ENCODE assay signal across 17 cellular contexts in the genomic region with DNA sequence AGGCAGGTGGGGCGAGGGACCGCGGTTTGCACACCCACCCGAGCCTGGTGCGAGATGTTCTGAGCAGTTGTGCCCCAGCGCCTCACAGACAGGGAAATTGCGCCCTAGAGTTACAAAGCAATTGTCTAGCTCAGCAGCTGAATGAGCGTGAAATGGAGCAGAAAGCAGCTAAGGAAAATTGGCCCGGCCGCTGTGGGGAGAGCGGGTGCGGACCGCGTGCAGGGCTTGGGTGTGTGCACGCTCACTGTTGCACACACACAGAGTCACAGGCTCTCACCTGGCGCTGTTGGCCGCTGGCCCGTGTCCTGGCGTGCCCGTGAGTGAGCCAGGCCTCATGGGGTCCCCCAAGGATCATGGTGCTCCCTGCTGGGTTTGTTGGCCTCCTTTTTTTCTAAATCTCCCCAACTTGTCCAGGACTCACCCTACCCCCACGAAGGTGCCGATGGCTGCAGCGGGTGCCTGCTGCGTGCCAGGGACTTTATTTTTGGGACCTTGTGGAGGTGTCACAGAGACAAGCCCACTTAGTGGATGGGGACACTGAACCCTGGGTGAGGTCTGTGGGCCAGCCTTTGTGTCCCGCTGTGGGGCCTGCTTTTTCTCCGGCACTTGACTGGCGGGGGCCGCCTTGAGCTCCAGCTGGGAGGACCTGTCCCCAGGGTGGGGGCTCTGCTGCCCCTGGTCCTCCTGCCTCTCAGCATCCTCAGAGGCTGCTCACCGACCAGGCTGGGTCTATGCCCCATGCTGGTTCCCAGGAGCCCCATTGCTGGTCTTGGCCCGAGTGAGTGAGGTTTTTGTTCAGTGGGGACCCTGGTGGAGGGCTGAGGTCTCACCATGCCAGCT. TPM values are rescaled to one million over a fixed set of nuclear protein-coding genes. Genes with fewer than 3 reads are reported as not detected.
A peak's percentile ranks its signal among the peaks of the same experiment; 100 is the strongest.
DNase-seq lines count a peak whose midpoint lies in the region; ATAC-seq and TF ChIP-seq lines count a peak whose summit lies in the region.
"Had no signal": no experiment of that assay in that cellular context is flagged by ENCODE, and none has a peak within 500 bp of the region (broad histone marks: within the 10 kb centered on the region; RNA-seq: fewer than 3 reads in every experiment).

No MANE protein-coding gene starts in this region.

- peak overlapping the region; percentile 95 for H3K4me2 ChIP-seq in BLaER1
- no peak overlapping the region for H3K4me2 ChIP-seq in osteoblast (ENCODE audit: insufficient read depth, low read length)

- peaks cover 96% of the 10 kb centered on the region for H3K79me2 ChIP-seq in osteoblast (ENCODE audit: insufficient read depth, low read length)

- H3K9ac ChIP-seq in BLaER1, result peak overlapping the region; percentile 49
- peak overlapping the region; percentile 18 for H3K9ac ChIP-seq in NT2/D1 (ENCODE audit: insufficient read length, low read depth)

- no peak for ATAC-seq in activated naive CD4-positive, alpha-beta T cell treated with anti-CD3 and anti-CD28 coated beads, Interleukin-2, amount 50 U/mL, for 72 hours
- ATAC-seq in HG03432 (IDR thresholded peaks at IDR 0.05; ENCODE audit: unreplicated experiment), result no peak
- ATAC-seq: stimulated activated naive CD8-positive, alpha-beta T cell treated with anti-CD3 and anti-CD28 coated beads, Interleukin-15, Interleukin-2, amounts not matched to agents 100 U/mL and 50 U/mL, for 24 hours had no signal

- H3K9me3 ChIP-seq in BLaER1 (no peaks in the 10 kb centered on the region), NT2/D1 (ENCODE audit: insufficient read depth, low read length) (no peaks in the 10 kb centered on the region), left ventricle myocardium inferior (replicated peaks) (no peaks in the 10 kb centered on the region), osteoblast (ENCODE audit: low read depth, low read length) (no peaks in the 10 kb centered on the region)
- H3K9me3 ChIP-seq: breast epithelium had no signal

- no peaks in the 10 kb centered on the region for H3K36me3 Mint-ChIP-seq in activated naive CD4-positive, alpha-beta T cell treated with anti-CD3 and anti-CD28 coated beads, Interleukin-2, amount 50 U/mL, for 72 hours
- H3K36me3 Mint-ChIP-seq: CD8-positive, alpha-beta memory T cell had no signal

- H3K4me1 ChIP-seq in BLaER1 (peaks cover 88% of the 10 kb centered on the region), NT2/D1 (ENCODE audit: insufficient read depth, insufficient read length) (peaks cover 45% of the 10 kb centered on the region), left ventricle myocardium inferior (peaks cover 96% of the 10 kb centered on the region), osteoblast (ENCODE audit: insufficient read depth, low read length) (peaks cover 30% of the 10 kb centered on the region)

- intact Hi-C loops in left ventricle myocardium inferior (cut with micrococcal nuclease), result no loop called here

- no peak for TF ChIP-seq CTCF in left ventricle myocardium inferior (IDR thresholded peaks at IDR 0.05; ENCODE audit: borderline replicate concordance)
- TF ChIP-seq CTCF in osteoblast (IDR thresholded peaks at IDR 0.05; ENCODE audit: extremely low read depth, low read depth, low read length), result no peak

- H4K20me1 ChIP-seq in BLaER1 (peaks cover 96% of the 10 kb centered on the region), osteoblast (ENCODE audit: insufficient read depth, low read length) (peaks cover 94% of the 10 kb centered on the region)

- H3K9me3 Mint-ChIP-seq in activated naive CD4-positive, alpha-beta T cell treated with anti-CD3 and anti-CD28 coated beads, Interleukin-2, amount 50 U/mL, for 72 hours, result no peaks in the 10 kb centered on the region
- H3K9me3 Mint-ChIP-seq: CD8-positive, alpha-beta memory T cell had no signal

- no peaks in the 10 kb centered on the region for H3K27me3 ChIP-seq in BLaER1
- H3K27me3 ChIP-seq in NT2/D1 (ENCODE audit: insufficient read depth, insufficient read length), result no peaks in the 10 kb centered on the region
- H3K27me3 ChIP-seq in left ventricle myocardium inferior (ENCODE audit: low read depth), result no peaks in the 10 kb centered on the region
- no peaks in the 10 kb centered on the region for H3K27me3 ChIP-seq in osteoblast (ENCODE audit: insufficient read depth, low read length)
- H3K27me3 ChIP-seq: breast epithelium had no signal

- no peak overlapping the region for H2AFZ ChIP-seq in osteoblast (ENCODE audit: low read length)

- H3K27ac ChIP-seq in BLaER1, result peak overlapping the region; percentile 89
- H3K27ac ChIP-seq in left ventricle myocardium inferior (replicated peaks), result peak overlapping the region; percentile 93
- no peak overlapping the region for H3K27ac ChIP-seq in osteoblast (ENCODE audit: low read depth, low read length)

- DNase-seq in NT2/D1 (ENCODE audit: low read depth, low spot score) (no peak), left ventricle myocardium inferior (no peak), osteoblast (ENCODE audit: insufficient read length, low spot score, missing footprints) (peak; percentile 74), NAMALWA (ENCODE audit: low spot score) (no peak), GM19240 (ENCODE audit: insufficient read length, low spot score) (no peak)
- DNase-seq in activated naive CD4-positive, alpha-beta T cell treated with anti-CD3 and anti-CD28 coated beads, Interleukin-2, amount 50 U/mL, for 72 hours (ENCODE audit: low spot score in 2 of 2), result no peak
- DNase-seq: activated CD4-positive, alpha-beta T cell treated with anti-CD3 and anti-CD28 coated beads, Interleukin-2, amount 50 U/mL, for 4 hours; activated naive CD4-positive, alpha-beta T cell treated with anti-CD3 and anti-CD28 coated beads, Interleukin-2, amount 50 U/mL, for 16 hours; activated T-cell treated with anti-CD3 and anti-CD28 coated beads, Interleukin-2, amount 50 U/mL, for 1 hour; CD8-positive, alpha-beta memory T cell; hippocampal formation; NCI-H187; NCI-H524; stimulated activated naive CD8-positive, alpha-beta T cell treated with anti-CD3 and anti-CD28 coated beads, Interleukin-15, Interleukin-2, amounts not matched to agents 100 U/mL and 50 U/mL, for 24 hours had no signal

- peaks cover 2% of the 10 kb centered on the region; the same call in 1 of the 2 replicates for H3K36me3 ChIP-seq in BLaER1
- no peaks in the 10 kb centered on the region for H3K36me3 ChIP-seq in NT2/D1 (ENCODE audit: insufficient read depth, insufficient read length, low read length)
- no peaks in the 10 kb centered on the region for H3K36me3 ChIP-seq in left ventricle myocardium inferior
- H3K36me3 ChIP-seq in osteoblast (ENCODE audit: insufficient read depth, low read length), result no peaks in the 10 kb centered on the region
- H3K36me3 ChIP-seq: breast epithelium had no signal

- no peak overlapping the region for H3K4me3 ChIP-seq in BLaER1
- no peak overlapping the region for H3K4me3 ChIP-seq in NT2/D1 (ENCODE audit: insufficient read length, low read depth)
- no peak overlapping the region for H3K4me3 ChIP-seq in left ventricle myocardium inferior
- no peak overlapping the region for H3K4me3 ChIP-seq in osteoblast (ENCODE audit: insufficient read depth, low read length)

- no peak overlapping the region for H3K27ac Mint-ChIP-seq in activated naive CD4-positive, alpha-beta T cell treated with anti-CD3 and anti-CD28 coated beads, Interleukin-2, amount 50 U/mL, for 72 hours

RNA-seq across cellular contexts. Expression of a gene that starts 5.2 kb away (rescaled TPM):
- total RNA-seq in left ventricle myocardium inferior (57.1 TPM), osteoblast (25.3 and 26.4 TPM in 2 replicates)
- total RNA-seq in activated naive CD4-positive, alpha-beta T cell treated with anti-CD3 and anti-CD28 coated beads, Interleukin-2, amount 50 U/mL, for 72 hours, result 1 to 10 TPM in 1 of 2 donors, under 1 TPM in 1; 0.25 to 7.9 TPM
